Comparison of ENCODE assay signal across 11 cellular contexts in genomic region chr10:17989908-17990767, GRCh38. TPM values are rescaled to one million over a fixed set of nuclear protein-coding genes. Genes with fewer than 3 reads are reported as not detected.
DNase-seq lines count a peak whose midpoint lies in the region; ATAC-seq and TF ChIP-seq lines count a peak whose summit lies in the region.
"Had no signal": no experiment of that assay in that cellular context is flagged by ENCODE, and none has a peak within 500 bp of the region (broad histone marks: within the 10 kb centered on the region; RNA-seq: fewer than 3 reads in every experiment).

No MANE protein-coding gene starts in this region.

- peaks cover 12% of the 10 kb centered on the region for H3K4me1 ChIP-seq in adipocyte (ENCODE audit: control insufficient read depth, insufficient read depth, low read length)

- no peaks in the 10 kb centered on the region for H3K36me3 Mint-ChIP-seq in activated CD8-positive, alpha-beta T cell treated with anti-CD3 and anti-CD28 coated beads for 36 hours (ENCODE audit: low read depth)
- no peaks in the 10 kb centered on the region for H3K36me3 Mint-ChIP-seq in activated CD8-positive, alpha-beta T cell treated with anti-CD3 and anti-CD28 coated beads, Interleukin-2, amount 10 ng/mL, durations not matched to agents 7 days and 5 days (ENCODE audit: low read depth)
- H3K36me3 Mint-ChIP-seq: brain had no signal

- intact Hi-C loops in activated CD8-positive, alpha-beta T cell treated with anti-CD3 and anti-CD28 coated beads for 36 hours (cut with micrococcal nuclease), result no loop called here

- H3K9ac ChIP-seq in adipocyte (ENCODE audit: low read length), result no peak overlapping the region

- H3K4me3 ChIP-seq in adipocyte (ENCODE audit: low read length), result no peak overlapping the region

- H3K4me3 Mint-ChIP-seq in activated CD8-positive, alpha-beta T cell treated with anti-CD3 and anti-CD28 coated beads for 36 hours, result no peak overlapping the region
- no peak overlapping the region for H3K4me3 Mint-ChIP-seq in activated CD8-positive, alpha-beta T cell treated with anti-CD3 and anti-CD28 coated beads, Interleukin-2, amount 10 ng/mL, durations not matched to agents 7 days and 5 days

- H3K27me3 Mint-ChIP-seq in activated CD8-positive, alpha-beta T cell treated with anti-CD3 and anti-CD28 coated beads for 36 hours, result no peaks in the 10 kb centered on the region
- H3K27me3 Mint-ChIP-seq in activated CD8-positive, alpha-beta T cell treated with anti-CD3 and anti-CD28 coated beads, Interleukin-2, amount 10 ng/mL, durations not matched to agents 7 days and 5 days (ENCODE audit: low read depth), result no peaks in the 10 kb centered on the region

- no peaks in the 10 kb centered on the region for H3K36me3 ChIP-seq in adipocyte (ENCODE audit: control insufficient read depth, insufficient read depth, low read length, severe bottlenecking)

- no peaks in the 10 kb centered on the region for H3K27me3 ChIP-seq in adipocyte (replicated peaks; ENCODE audit: control insufficient read depth, insufficient read depth, low read length)

- POLR2A ChIA-PET in activated CD8-positive, alpha-beta T cell treated with anti-CD3 and anti-CD28 coated beads for 36 hours (lab: Charles Lee), result interaction anchor here (1.0 kb wide), 1 partner anchor 49 kb away, joined by 3 read pairs; no protein-coding TSS in a partner anchor
- POLR2A ChIA-PET in activated CD8-positive, alpha-beta T cell treated with anti-CD3 and anti-CD28 coated beads, Interleukin-2, amount 10 ng/mL, durations not matched to agents 7 days and 5 days (lab: Charles Lee), result no interaction called here

- H3K9me3 Mint-ChIP-seq in activated CD8-positive, alpha-beta T cell treated with anti-CD3 and anti-CD28 coated beads for 36 hours, result no peaks in the 10 kb centered on the region
- no peaks in the 10 kb centered on the region for H3K9me3 Mint-ChIP-seq in activated CD8-positive, alpha-beta T cell treated with anti-CD3 and anti-CD28 coated beads, Interleukin-2, amount 10 ng/mL, durations not matched to agents 7 days and 5 days (ENCODE audit: insufficient read depth)
- H3K9me3 Mint-ChIP-seq: brain had no signal

- CTCF ChIA-PET in activated CD8-positive, alpha-beta T cell treated with anti-CD3 and anti-CD28 coated beads for 36 hours (lab: Charles Lee), result interaction anchor here (1.5 kb wide), 1 partner anchor 9 kb away, joined by 3 read pairs; no protein-coding TSS in a partner anchor
- CTCF ChIA-PET in activated CD8-positive, alpha-beta T cell treated with anti-CD3 and anti-CD28 coated beads, Interleukin-2, amount 10 ng/mL, durations not matched to agents 7 days and 5 days (lab: Charles Lee), result no interaction called here

- DNase-seq in 8988T, result peak; percentile 46
- peak; percentile 58 for DNase-seq in adipocyte (ENCODE audit: low read depth)
- DNase-seq in activated CD8-positive, alpha-beta T cell treated with anti-CD3 and anti-CD28 coated beads for 36 hours, result no peak
- no peak for DNase-seq in NCI-H446 treated with DMSO at 0.1 percent for 48 hours (lab: John Stamatoyannopoulos, UW)
- DNase-seq in activated CD8-positive, alpha-beta T cell treated with anti-CD3 and anti-CD28 coated beads, Interleukin-2, amount 10 ng/mL, durations not matched to agents 7 days and 5 days, result no peak
- no peak for DNase-seq in DMS 273 (lab: John Stamatoyannopoulos, UW; ENCODE audit: unreplicated experiment)
- DNase-seq: NCI-H2171 treated with DMSO at 0.1 percent for 48 hours had no signal

- no peak overlapping the region for H3K27ac Mint-ChIP-seq in activated CD8-positive, alpha-beta T cell treated with anti-CD3 and anti-CD28 coated beads for 36 hours
- H3K27ac Mint-ChIP-seq in activated CD8-positive, alpha-beta T cell treated with anti-CD3 and anti-CD28 coated beads, Interleukin-2, amount 10 ng/mL, durations not matched to agents 7 days and 5 days, result no peak overlapping the region

- no peak for TF ChIP-seq CTCF in activated CD8-positive, alpha-beta T cell treated with anti-CD3 and anti-CD28 coated beads for 36 hours (IDR thresholded peaks at IDR 0.05)

- ATAC-seq in GM19397 (IDR thresholded peaks at IDR 0.05; ENCODE audit: unreplicated experiment), result peak; percentile 68
- peak; percentile 93 for ATAC-seq in HG03159 (IDR thresholded peaks at IDR 0.05; ENCODE audit: unreplicated experiment)
- ATAC-seq in activated CD8-positive, alpha-beta T cell treated with anti-CD3 and anti-CD28 coated beads for 36 hours, result no peak
- ATAC-seq in activated CD8-positive, alpha-beta T cell treated with anti-CD3 and anti-CD28 coated beads, Interleukin-2, amount 10 ng/mL, durations not matched to agents 7 days and 5 days, result no peak

- no peaks in the 10 kb centered on the region for H3K9me3 ChIP-seq in adipocyte (ENCODE audit: control insufficient read depth, low read length)

- no peaks in the 10 kb centered on the region for H3K4me1 Mint-ChIP-seq in activated CD8-positive, alpha-beta T cell treated with anti-CD3 and anti-CD28 coated beads for 36 hours (ENCODE audit: low read depth)
- H3K4me1 Mint-ChIP-seq in activated CD8-positive, alpha-beta T cell treated with anti-CD3 and anti-CD28 coated beads, Interleukin-2, amount 10 ng/mL, durations not matched to agents 7 days and 5 days (ENCODE audit: low read depth), result no peaks in the 10 kb centered on the region
- H3K4me1 Mint-ChIP-seq: brain had no signal

RNA-seq across cellular contexts. Expression of gene SLC39A12, which starts 38.4 kb away (rescaled TPM):
- not detected for total RNA-seq in activated CD8-positive, alpha-beta T cell treated with anti-CD3 and anti-CD28 coated beads for 36 hours
- total RNA-seq in activated CD8-positive, alpha-beta T cell treated with anti-CD3 and anti-CD28 coated beads, Interleukin-2, amount 10 ng/mL, durations not matched to agents 7 days and 5 days, result not detected
- total RNA-seq: pulmonary artery endothelial cell had no signal

Comparison
In these comparisons a context has a peak if more than half of its experiments do, and no peak if none do; other contexts are left out.
1. DNase-seq: peak in 8988T (single experiment) and adipocyte (single experiment); none in activated CD8-positive, alpha-beta T cell treated with anti-CD3 and anti-CD28 coated beads for 36 hours (single experiment), NCI-H446 treated with DMSO at 0.1 percent for 48 hours (single experiment), activated CD8-positive, alpha-beta T cell treated with anti-CD3 and anti-CD28 coated beads, Interleukin-2, amount 10 ng/mL, durations not matched to agents 7 days and 5 days (single experiment) and DMS 273 (single experiment).
2. ATAC-seq: peak in GM19397 (single experiment) and HG03159 (single experiment); none in activated CD8-positive, alpha-beta T cell treated with anti-CD3 and anti-CD28 coated beads for 36 hours (single experiment) and activated CD8-positive, alpha-beta T cell treated with anti-CD3 and anti-CD28 coated beads, Interleukin-2, amount 10 ng/mL, durations not matched to agents 7 days and 5 days (single experiment).